In the genomic region with DNA sequence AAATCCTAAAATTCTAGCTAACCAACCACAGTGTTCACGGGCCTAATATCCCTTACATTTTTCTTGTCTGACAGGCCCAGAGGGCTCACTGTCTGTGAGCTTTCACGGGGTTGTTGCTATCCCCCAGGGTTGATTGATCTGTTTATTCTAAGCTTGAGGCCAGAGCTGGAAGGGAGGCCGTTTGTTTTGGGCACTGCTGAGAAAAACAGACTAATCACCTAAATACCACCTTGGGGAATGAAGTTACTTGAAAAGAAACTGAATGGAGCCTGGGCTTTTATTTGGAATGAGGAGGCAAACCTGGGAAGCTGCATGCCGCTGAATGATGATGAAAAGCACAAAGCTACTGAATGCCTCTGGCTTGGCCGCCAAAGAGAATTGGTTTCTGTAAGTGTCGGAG, we compare ENCODE assay signal across 18 cellular contexts.
"Had no signal": no experiment of that assay in that cellular context is flagged by ENCODE, and none has a peak within 500 bp of the region (broad histone marks: within the 10 kb centered on the region; RNA-seq: fewer than 3 reads in every experiment).

No MANE protein-coding gene starts in this region.

- H3K27me3 ChIP-seq: colonic mucosa, testis, tibial nerve had no signal

- H3K27ac Mint-ChIP-seq: naive thymus-derived CD8-positive, alpha-beta T cell; stimulated activated naive B cell treated with anti-CD40 and anti-IgM and Interleukin-4, amounts not matched to agents 10 μg/mL and 1 μg/mL and 100 μg/mL, for 72 hours; stimulated activated naive CD8-positive, alpha-beta T cell treated with anti-CD3 and anti-CD28 coated beads, Interleukin-15, amount 100 ng/mL, for 72 hours had no signal

- H3K9me3 Mint-ChIP-seq: naive thymus-derived CD8-positive, alpha-beta T cell; stimulated activated naive B cell treated with anti-CD40 and anti-IgM and Interleukin-4, amounts not matched to agents 10 μg/mL and 1 μg/mL and 100 μg/mL, for 72 hours; stimulated activated naive CD8-positive, alpha-beta T cell treated with anti-CD3 and anti-CD28 coated beads, Interleukin-15, amount 100 ng/mL, for 72 hours had no signal

- H3K27ac ChIP-seq: colonic mucosa, heart left ventricle, neutrophil, testis, tibial nerve had no signal

- H3K36me3 Mint-ChIP-seq: naive thymus-derived CD8-positive, alpha-beta T cell; stimulated activated naive B cell treated with anti-CD40 and anti-IgM and Interleukin-4, amounts not matched to agents 10 μg/mL and 1 μg/mL and 100 μg/mL, for 72 hours had no signal

- DNase-seq: colonic mucosa; dermis blood vessel endothelial cell; effector CD4-positive, alpha-beta T cell; foreskin melanocyte; heart left ventricle; hippocampal formation; kidney glomerular epithelial cell; mesendoderm; mucosa of descending colon; naive thymus-derived CD8-positive, alpha-beta T cell; stimulated activated CD4-positive, alpha-beta T cell treated with anti-CD3 and anti-CD28 coated beads, Interleukin-2, amount 100 ng/mL, for 24 hours; stimulated activated CD4-positive, alpha-beta T cell treated with anti-CD3 and anti-CD28 coated beads, Interleukin-4, amount 100 ng/mL, for 4 hours; stimulated activated naive B cell treated with anti-CD40 and anti-IgM and Interleukin-4, amounts not matched to agents 10 μg/mL and 1 μg/mL and 100 μg/mL, for 72 hours; stimulated activated naive CD8-positive, alpha-beta T cell treated with anti-CD3 and anti-CD28 coated beads, Interleukin-15, amount 100 ng/mL, for 72 hours; testis had no signal

- H3K4me1 ChIP-seq: colonic mucosa, testis, tibial nerve had no signal

- H3K4me3 ChIP-seq: colonic mucosa, heart left ventricle, mucosa of descending colon, testis, tibial nerve had no signal

- H3K36me3 ChIP-seq: colonic mucosa, heart left ventricle, neutrophil, tibial nerve had no signal

- H3K4me3 Mint-ChIP-seq: naive thymus-derived CD8-positive, alpha-beta T cell; stimulated activated naive B cell treated with anti-CD40 and anti-IgM and Interleukin-4, amounts not matched to agents 10 μg/mL and 1 μg/mL and 100 μg/mL, for 72 hours; stimulated activated naive CD8-positive, alpha-beta T cell treated with anti-CD3 and anti-CD28 coated beads, Interleukin-15, amount 100 ng/mL, for 72 hours had no signal

- H3K4me1 Mint-ChIP-seq: naive thymus-derived CD8-positive, alpha-beta T cell; stimulated activated naive CD8-positive, alpha-beta T cell treated with anti-CD3 and anti-CD28 coated beads, Interleukin-15, amount 100 ng/mL, for 72 hours had no signal

- ATAC-seq: heart left ventricle; mucosa of descending colon; naive thymus-derived CD8-positive, alpha-beta T cell; sciatic nerve; stimulated activated naive B cell treated with anti-CD40 and anti-IgM and Interleukin-4, amounts not matched to agents 10 μg/mL and 1 μg/mL and 100 μg/mL, for 72 hours; stimulated activated naive CD8-positive, alpha-beta T cell treated with anti-CD3 and anti-CD28 coated beads, Interleukin-15, amount 100 ng/mL, for 72 hours had no signal

- H3K9me3 ChIP-seq: colonic mucosa, heart left ventricle, mucosa of descending colon, neutrophil, testis, tibial nerve had no signal
